ENCODE assay signal across 27 cellular contexts in the genomic region with DNA sequence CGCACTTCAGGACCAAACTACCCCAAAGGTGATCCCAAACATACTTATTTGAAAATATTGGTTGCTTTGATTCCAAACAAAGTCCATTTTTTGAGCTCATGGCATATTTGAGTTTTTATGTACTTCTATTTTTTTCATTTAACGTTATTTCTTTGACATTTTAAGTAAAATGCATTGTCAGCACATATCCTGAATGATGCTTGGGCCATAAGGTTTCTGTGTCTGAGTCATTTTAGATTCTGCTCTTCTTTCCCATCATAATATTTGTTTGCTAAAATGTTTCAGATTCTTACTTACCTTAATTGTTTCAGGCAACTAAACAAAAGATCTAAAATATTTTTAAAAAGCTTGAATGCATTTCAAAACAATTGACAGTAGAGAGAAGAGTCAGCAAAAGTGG.
"Had no signal": no experiment of that assay in that cellular context is flagged by ENCODE, and none has a peak within 500 bp of the region (broad histone marks: within the 10 kb centered on the region; RNA-seq: fewer than 3 reads in every experiment).

No MANE protein-coding gene starts in this region.

- H3K36me3 ChIP-seq: colonic mucosa, esophagus squamous epithelium, gastrocnemius medialis, heart right ventricle, left lung, lower lobe of right lung had no signal

- H3K4me1 ChIP-seq: colonic mucosa, esophagus squamous epithelium, gastrocnemius medialis, heart right ventricle, left lung, lower lobe of right lung had no signal

- FAIRE-seq: endometrium, islet of Langerhans, keratinocyte had no signal

- H3K4me3 ChIP-seq: colonic mucosa, esophagus squamous epithelium, gastrocnemius medialis, heart right ventricle, left lung, lower lobe of right lung, mucosa of descending colon had no signal

- H3K27me3 Mint-ChIP-seq: dendritic cell treated with granulocyte-macrophage colony-stimulating factor and Interleukin-4, amounts not matched to agents 40 ng/mL and 50 ng/mL, for 4 days; effector memory CD8-positive, alpha-beta T cell; naive B cell had no signal

- H3K4me3 Mint-ChIP-seq: dendritic cell treated with granulocyte-macrophage colony-stimulating factor and Interleukin-4, amounts not matched to agents 40 ng/mL and 50 ng/mL, for 4 days; effector memory CD8-positive, alpha-beta T cell; endodermal cell; mesothelial cell of epicardium; naive B cell had no signal

- H3K36me3 Mint-ChIP-seq: mesothelial cell of epicardium, naive B cell had no signal

- H3K9me3 Mint-ChIP-seq: dendritic cell treated with granulocyte-macrophage colony-stimulating factor and Interleukin-4, amounts not matched to agents 40 ng/mL and 50 ng/mL, for 4 days; endodermal cell; mesothelial cell of epicardium had no signal

- H3K27ac ChIP-seq: colonic mucosa, epithelial cell of prostate, esophagus squamous epithelium, gastrocnemius medialis, heart right ventricle, left lung, lower lobe of right lung had no signal

- H3K9me3 ChIP-seq: colonic mucosa, esophagus squamous epithelium, gastrocnemius medialis, heart right ventricle, left lung, lower lobe of right lung, mucosa of descending colon had no signal

- H3K27me3 ChIP-seq: colonic mucosa, esophagus squamous epithelium, gastrocnemius medialis, heart right ventricle, left lung had no signal

- ATAC-seq: effector memory CD8-positive, alpha-beta T cell; esophagus mucosa; gastrocnemius medialis; heart right ventricle; left cardiac atrium; left lung; left ventricle myocardium superior; lower lobe of right lung; mucosa of descending colon had no signal

- H3K27ac Mint-ChIP-seq: dendritic cell treated with granulocyte-macrophage colony-stimulating factor and Interleukin-4, amounts not matched to agents 40 ng/mL and 50 ng/mL, for 4 days; effector memory CD8-positive, alpha-beta T cell; endodermal cell; mesothelial cell of epicardium; naive B cell had no signal

- DNase-seq: colonic mucosa; cortex of kidney; effector CD8-positive, alpha-beta T cell; effector memory CD8-positive, alpha-beta T cell; endodermal cell; esophagus squamous epithelium; foreskin fibroblast; foreskin melanocyte; gastrocnemius medialis; glutamatergic neuron; head of caudate nucleus; heart right ventricle; hippocampal formation; left cardiac atrium; left lung; left ventricle myocardium superior; lower lobe of right lung; mesenchymal stem cell; mucosa of descending colon; naive B cell had no signal

- H3K4me1 Mint-ChIP-seq: naive B cell had no signal
